22 cellular contexts compared by ENCODE assay signal in the genomic region with DNA sequence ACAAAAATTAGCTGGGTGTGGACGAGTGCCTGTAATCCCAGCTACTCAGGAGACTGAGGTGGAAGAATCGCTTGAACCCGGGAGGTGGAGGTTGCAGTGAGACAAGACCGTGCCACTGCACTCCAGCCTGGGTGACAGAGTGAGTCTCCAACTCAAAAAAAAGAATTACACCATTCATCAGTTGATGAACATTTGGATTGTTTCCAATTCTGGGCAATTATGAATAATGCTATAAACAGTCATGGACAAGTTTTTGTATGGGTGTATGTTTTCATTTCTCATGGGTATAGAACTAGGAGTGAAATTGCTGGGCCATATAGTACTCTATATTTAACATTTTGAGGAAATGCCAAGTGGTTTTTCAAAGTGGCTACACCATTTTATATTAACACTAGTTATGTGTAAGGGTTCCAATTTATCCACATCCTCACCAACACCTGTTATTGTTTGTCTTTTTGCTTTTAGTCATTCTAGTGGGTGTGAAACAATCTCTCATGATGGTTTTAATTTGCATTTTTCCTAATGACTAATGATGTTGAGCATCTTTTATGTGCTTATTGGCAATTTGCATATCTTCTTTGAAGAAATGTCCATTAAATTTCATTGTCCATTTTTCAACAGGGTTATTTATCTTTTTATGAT. TPM values are rescaled to one million over a fixed set of nuclear protein-coding genes. Genes with fewer than 3 reads are reported as not detected.
DNase-seq lines count a peak whose midpoint lies in the region; ATAC-seq, FAIRE-seq and TF ChIP-seq lines count a peak whose summit lies in the region.
"Had no signal": no experiment of that assay in that cellular context is flagged by ENCODE, and none has a peak within 500 bp of the region (broad histone marks: within the 10 kb centered on the region; RNA-seq: fewer than 3 reads in every experiment).

No MANE protein-coding gene starts in this region.

- H3K4me2 ChIP-seq in K562 (ENCODE audit: insufficient read depth, low read length): no peak overlapping the region

- H3K36me3 ChIP-seq in K562 (ENCODE audit: control insufficient read depth, insufficient read depth, low read length): no peaks in the 10 kb centered on the region

- no peaks in the 10 kb centered on the region for H3K9me1 ChIP-seq in K562 (ENCODE audit: control insufficient read depth, insufficient read depth, low read length)

- no peaks in the 10 kb centered on the region for H3K27me3 ChIP-seq in K562 (ENCODE audit: control insufficient read depth in 2 of 2, insufficient read depth in 2 of 2, low read length in 2 of 2)

- CTCF ChIA-PET in K562 (lab: Yijun Ruan, JAX; ENCODE audit: low intra/inter-chr PET ratio): no interaction called here

- no peak for TF ChIP-seq POLR2A in K562 (conservative IDR thresholded peaks at IDR 0.05)

- H4K20me1 ChIP-seq in K562 (replicated peaks; ENCODE audit: control insufficient read depth, insufficient read depth, low read length): no peaks in the 10 kb centered on the region

- ATAC-seq in K562 (no peak), HG02884 (IDR thresholded peaks at IDR 0.05; ENCODE audit: unreplicated experiment) (no peak), HG03442 (IDR thresholded peaks at IDR 0.05; ENCODE audit: unreplicated experiment) (no peak)

- no peak overlapping the region for H2AFZ ChIP-seq in K562 (ENCODE audit: low read depth, low read length)

- TF ChIP-seq CTCF in K562 (IDR thresholded peaks at IDR 0.05 in 2 of 3, conservative IDR thresholded peaks at IDR 0.05 in 1 of 3; ENCODE audit: insufficient read depth in 2 of 3, low read depth in 1 of 3, low read length in 3 of 3): no peak
- no peak for TF ChIP-seq CTCF in fibroblast of mammary gland (conservative IDR thresholded peaks at IDR 0.05; ENCODE audit: control insufficient read depth, insufficient read depth, low read depth, low read length)

- H3K4me3 ChIP-seq in K562: no peak overlapping the region
- H3K4me3 ChIP-seq in fibroblast of mammary gland (ENCODE audit: control insufficient read depth, low read depth, low read length): no peak overlapping the region

- BruUV-seq in K562 (replicated peaks; lab: Mats Ljungman, UMichigan): no TSS peak

- no peak for TF ChIP-seq EP300 in K562 (IDR thresholded peaks at IDR 0.05; ENCODE audit: low read length)

- H3K4me1 ChIP-seq in K562 (replicated peaks in 1 of 2; ENCODE audit: control insufficient read depth in 2 of 2, insufficient read depth in 2 of 2, low read length in 2 of 2): no peaks in the 10 kb centered on the region

- DNase-seq in EL (peak; percentile 8), LHCN-M2 (ENCODE audit: low read depth) (peak; percentile 30), K562 (ENCODE audit: extremely low read depth in 1 of 4, low spot score in 3 of 4) (no peak), fibroblast of mammary gland (ENCODE audit: low read depth) (peak; percentile 23), HTR-8/SVneo (ENCODE audit: insufficient read length, low spot score) (no peak)
- DNase-seq in activated T-cell treated with anti-CD3 and anti-CD28 coated beads, Interleukin-2, amount 50 U/mL, for 1 hour: no peak
- DNase-seq: C1 segment of cervical spinal cord; CD8-positive, alpha-beta memory T cell; DMS 273 treated with DMSO at 0.1 percent for 48 hours; DMS79; KG1; NCI-H2029; NCI-H446 treated with DMSO at 0.1 percent for 48 hours; NCI-H526; SHP77 treated with DMSO at 0.1 percent for 48 hours; T-helper 1 cell had no signal

- POLR2A ChIA-PET in K562 (lab: Yijun Ruan, JAX): no interaction called here

- FAIRE-seq in K562 (lab: Jason Lieb, UNC): no peak
- no peak for FAIRE-seq in HTR-8/SVneo (lab: Jason Lieb, UNC)
- FAIRE-seq: GM18507, H54 had no signal

- WGBS in K562 (ENCODE audit: insufficient coverage, low coverage, missing lambda C conversion rate): 49% methylated on average over 4 of the region's 4 CpGs

- TF ChIP-seq RAD21 in K562 (CRISPR knock-in tag; conservative IDR thresholded peaks at IDR 0.05 in 1 of 2, IDR thresholded peaks at IDR 0.05 in 1 of 2): no peak

- no peak overlapping the region for H3K27ac ChIP-seq in K562 (ENCODE audit: extremely low read depth, low read depth, low read length)
- H3K27ac ChIP-seq: RWPE1 had no signal

- intact Hi-C loops in K562 (cut with micrococcal nuclease): no loop called here

- H3K9ac ChIP-seq in K562 (ENCODE audit: insufficient read depth in 1 of 2, low read depth in 2 of 2, low read length in 2 of 2): no peak overlapping the region

- H3K9me3 ChIP-seq in K562 (replicated peaks; ENCODE audit: control insufficient read depth, insufficient read depth, low read depth, low read length): no peaks in the 10 kb centered on the region

- no peaks in the 10 kb centered on the region for H3K79me2 ChIP-seq in K562 (ENCODE audit: control insufficient read depth, insufficient read depth, low read length)

- in situ Hi-C loops in K562 (cut with MboI): no loop called here

RNA-seq across cellular contexts. Expression of gene CCDC125, which starts 9.0 kb away (rescaled TPM):
- total RNA-seq in LHCN-M2 (2014; rRNA removed) (0.83 and 1.1 TPM in 2 replicates), K562 (2014; rRNA removed) (3.1 and 4.7 TPM in 2 replicates), K562 (2014; rRNA removed; fragmentation: Illumina TruSeq; extraction: Trizol) (11.8 and 13.8 TPM in 2 replicates), K562 (2015; rRNA removed; fragmentation: Illumina TruSeq; extraction: Trizol) (8.6 and 9.8 TPM in 2 replicates), K562 (2021) (7.0 and 7.8 TPM in 2 replicates)
- polyA plus RNA-seq in LHCN-M2 (2012): 0.80 TPM
- 15.2 and 32.9 TPM in 2 replicates for total RNA-seq in K562 (2011; cell fraction: chromatin; rRNA removed; ENCODE audit: low replicate concordance)
- 7.9 and 8.3 TPM in 2 replicates for total RNA-seq in K562 (2011; cell fraction: nucleolus; rRNA removed)
- 13.6 and 23.6 TPM in 2 replicates for total RNA-seq in K562 (2011; cell fraction: nucleoplasm; rRNA removed)
- polyA plus RNA-seq in K562 (2011; rRNA removed) (7.0 and 9.2 TPM in 2 replicates), K562 (2014; fragmentation: Illumina TruSeq; extraction: Trizol) (7.8 and 9.3 TPM in 2 replicates), K562 (2014; fragmentation: Nextera tagmentation; extraction: Ambion mirVana) (1 to 10 TPM; 6.6 to 6.9 TPM), K562 (2014; rRNA removed) (5.9 and 6.3 TPM in 2 replicates)
- 1.6 and 2.6 TPM in 2 replicates for polyA plus RNA-seq in K562 (2011; cell fraction: cytosol; rRNA removed)
- polyA plus RNA-seq in K562 (2011; cell fraction: nucleus; rRNA removed): 4.3 and 6.1 TPM in 2 replicates
- 6.6 and 8.3 TPM in 2 replicates for polyA plus RNA-seq in K562 (2012)
- 13.6 and 16.0 TPM in 2 replicates for polyA minus RNA-seq in K562 (2011; rRNA and poly(A)+ RNA removed)
- polyA minus RNA-seq in K562 (2011; cell fraction: cytosol; rRNA and poly(A)+ RNA removed): 4.2 and 6.6 TPM in 2 replicates
- polyA minus RNA-seq in K562 (2011; cell fraction: nucleus; rRNA and poly(A)+ RNA removed): 3.1 and 6.0 TPM in 2 replicates
- total RNA-seq: G401 had no signal

RNA-seq across cellular contexts. Expression of gene AK6, which starts 27.7 kb away (rescaled TPM):
- total RNA-seq in LHCN-M2 (2014; rRNA removed) (24.1 and 43.7 TPM in 2 replicates), K562 (2014; rRNA removed) (84.2 and 107 TPM in 2 replicates), K562 (2014; rRNA removed; fragmentation: Illumina TruSeq; extraction: Trizol) (176 and 197 TPM in 2 replicates), K562 (2015; rRNA removed; fragmentation: Illumina TruSeq; extraction: Trizol) (103 and 110 TPM in 2 replicates), K562 (2021) (84.6 and 93.9 TPM in 2 replicates)
- 48.7 TPM for polyA plus RNA-seq in LHCN-M2 (2012)
- total RNA-seq in K562 (2011; cell fraction: chromatin; rRNA removed; ENCODE audit: low replicate concordance): 10.6 and 34.7 TPM in 2 replicates
- total RNA-seq in K562 (2011; cell fraction: nucleolus; rRNA removed): 6.2 and 7.0 TPM in 2 replicates
- 16.5 and 19.5 TPM in 2 replicates for total RNA-seq in K562 (2011; cell fraction: nucleoplasm; rRNA removed)
- polyA plus RNA-seq in K562 (2011; rRNA removed) (95.7 and 151 TPM in 2 replicates), K562 (2014; fragmentation: Illumina TruSeq; extraction: Trizol) (125 and 128 TPM in 2 replicates), K562 (2014; fragmentation: Nextera tagmentation; extraction: Ambion mirVana) (100 to 1,000 TPM; 613 to 669 TPM), K562 (2014; rRNA removed) (143 and 173 TPM in 2 replicates)
- polyA plus RNA-seq in K562 (2011; cell fraction: cytosol; rRNA removed): 9.2 and 23.2 TPM in 2 replicates
- 11.3 and 23.7 TPM in 2 replicates for polyA plus RNA-seq in K562 (2011; cell fraction: nucleus; rRNA removed)
- polyA plus RNA-seq in K562 (2012): 106 and 223 TPM in 2 replicates
- 93.0 and 94.2 TPM in 2 replicates for polyA minus RNA-seq in K562 (2011; rRNA and poly(A)+ RNA removed)
- 19.6 and 30.9 TPM in 2 replicates for polyA minus RNA-seq in K562 (2011; cell fraction: cytosol; rRNA and poly(A)+ RNA removed)
- 7.1 and 15.8 TPM in 2 replicates for polyA minus RNA-seq in K562 (2011; cell fraction: nucleus; rRNA and poly(A)+ RNA removed)

RNA-seq across cellular contexts. Expression of gene TAF9, which starts 27.7 kb away (rescaled TPM):
- total RNA-seq in LHCN-M2 (2014; rRNA removed) (75.7 and 84.4 TPM in 2 replicates), K562 (2014; rRNA removed) (131 and 134 TPM in 2 replicates), K562 (2014; rRNA removed; fragmentation: Illumina TruSeq; extraction: Trizol) (177 and 197 TPM in 2 replicates), K562 (2015; rRNA removed; fragmentation: Illumina TruSeq; extraction: Trizol) (195 and 207 TPM in 2 replicates), K562 (2021) (119 and 124 TPM in 2 replicates)
- 63.0 TPM for polyA plus RNA-seq in LHCN-M2 (2012)
- 59.1 and 122 TPM in 2 replicates for total RNA-seq in K562 (2011; cell fraction: chromatin; rRNA removed; ENCODE audit: low replicate concordance)
- total RNA-seq in K562 (2011; cell fraction: nucleolus; rRNA removed): 48.5 and 54.9 TPM in 2 replicates
- 94.4 and 156 TPM in 2 replicates for total RNA-seq in K562 (2011; cell fraction: nucleoplasm; rRNA removed)
- polyA plus RNA-seq in K562 (2011; rRNA removed) (248 and 338 TPM in 2 replicates), K562 (2014; fragmentation: Illumina TruSeq; extraction: Trizol) (257 and 310 TPM in 2 replicates), K562 (2014; fragmentation: Nextera tagmentation; extraction: Ambion mirVana) (100 to 1,000 TPM; 519 to 566 TPM), K562 (2014; rRNA removed) (188 and 189 TPM in 2 replicates)
- polyA plus RNA-seq in K562 (2011; cell fraction: cytosol; rRNA removed): 148 and 207 TPM in 2 replicates
- polyA plus RNA-seq in K562 (2011; cell fraction: nucleus; rRNA removed): 74.9 and 128 TPM in 2 replicates
- polyA plus RNA-seq in K562 (2012): 153 and 163 TPM in 2 replicates
- 197 and 219 TPM in 2 replicates for polyA minus RNA-seq in K562 (2011; rRNA and poly(A)+ RNA removed)
- 41.5 and 56.1 TPM in 2 replicates for polyA minus RNA-seq in K562 (2011; cell fraction: cytosol; rRNA and poly(A)+ RNA removed)
- 41.3 and 73.9 TPM in 2 replicates for polyA minus RNA-seq in K562 (2011; cell fraction: nucleus; rRNA and poly(A)+ RNA removed)

RNA-seq across cellular contexts. Expression of gene RAD17, which starts 28.0 kb away (rescaled TPM):
- total RNA-seq in LHCN-M2 (2014; rRNA removed): 21.7 and 24.7 TPM in 2 replicates
- polyA plus RNA-seq in LHCN-M2 (2012): 9.9 TPM
- total RNA-seq in K562 (2011; cell fraction: chromatin; rRNA removed; ENCODE audit: low replicate concordance): 56.1 and 66.3 TPM in 2 replicates
- total RNA-seq in K562 (2011; cell fraction: nucleolus; rRNA removed): 61.0 and 79.1 TPM in 2 replicates
- 59.5 and 63.1 TPM in 2 replicates for total RNA-seq in K562 (2011; cell fraction: nucleoplasm; rRNA removed)
- total RNA-seq in K562 (2014; rRNA removed): 21.1 and 36.7 TPM in 2 replicates
- 40.1 and 41.9 TPM in 2 replicates for total RNA-seq in K562 (2014; rRNA removed; fragmentation: Illumina TruSeq; extraction: Trizol)
- 33.6 and 40.7 TPM in 2 replicates for total RNA-seq in K562 (2015; rRNA removed; fragmentation: Illumina TruSeq; extraction: Trizol)
- 32.9 and 35.2 TPM in 2 replicates for total RNA-seq in K562 (2021)
- 45.2 and 47.2 TPM in 2 replicates for polyA plus RNA-seq in K562 (2011; rRNA removed)
- 15.7 and 17.9 TPM in 2 replicates for polyA plus RNA-seq in K562 (2011; cell fraction: cytosol; rRNA removed)
- polyA plus RNA-seq in K562 (2011; cell fraction: nucleus; rRNA removed): 44.1 and 52.9 TPM in 2 replicates
- 20.4 and 31.9 TPM in 2 replicates for polyA plus RNA-seq in K562 (2012)
- polyA plus RNA-seq in K562 (2014; fragmentation: Illumina TruSeq; extraction: Trizol): 40.9 and 50.1 TPM in 2 replicates
- 10 to 100 TPM; 25.6 to 44.4 TPM for polyA plus RNA-seq in K562 (2014; fragmentation: Nextera tagmentation; extraction: Ambion mirVana)
- 35.6 and 39.0 TPM in 2 replicates for polyA plus RNA-seq in K562 (2014; rRNA removed)
- polyA minus RNA-seq in K562 (2011; rRNA and poly(A)+ RNA removed): 35.0 and 43.2 TPM in 2 replicates
- polyA minus RNA-seq in K562 (2011; cell fraction: cytosol; rRNA and poly(A)+ RNA removed): 13.5 and 18.0 TPM in 2 replicates
- 45.4 and 55.8 TPM in 2 replicates for polyA minus RNA-seq in K562 (2011; cell fraction: nucleus; rRNA and poly(A)+ RNA removed)

Comparison
In these comparisons a context has a peak if more than half of its experiments do, and no peak if none do; other contexts are left out.
1. DNase-seq: peak in EL (single experiment), LHCN-M2 (single experiment) and fibroblast of mammary gland (single experiment); none in K562 (0 of 4), activated T-cell treated with anti-CD3 and anti-CD28 coated beads, Interleukin-2, amount 50 U/mL, for 1 hour (single experiment) and HTR-8/SVneo (single experiment).